Comparison of ENCODE assay signal across 8 cellular contexts in genomic region chr15:65077981-65078352, GRCh38. TPM values are rescaled to one million over a fixed set of nuclear protein-coding genes. Genes with fewer than 3 reads are reported as not detected.
DNase-seq lines count a peak whose midpoint lies in the region; ATAC-seq lines count a peak whose summit lies in the region.

No MANE protein-coding gene starts in this region.

- H2BK5ac ChIP-seq in mesendoderm (ENCODE audit: low read length) = no peak overlapping the region

- peaks cover 52% of the 10 kb centered on the region for H3K27me3 Mint-ChIP-seq in dendritic cell treated with granulocyte-macrophage colony-stimulating factor and Interleukin-4, amounts not matched to agents 40 ng/mL and 50 ng/mL, for 4 days

- H3K79me2 ChIP-seq in mesendoderm (ENCODE audit: control insufficient read depth, insufficient read depth, low read length) = no peaks in the 10 kb centered on the region

- H3K36me3 Mint-ChIP-seq in dendritic cell treated with granulocyte-macrophage colony-stimulating factor and Interleukin-4, amounts not matched to agents 40 ng/mL and 50 ng/mL, for 4 days (ENCODE audit: low read depth) = no peaks in the 10 kb centered on the region

- no peak overlapping the region for H3K23ac ChIP-seq in mesendoderm (ENCODE audit: low read length)

- no peaks in the 10 kb centered on the region for H3K79me1 ChIP-seq in mesendoderm (ENCODE audit: low read length)

- intact Hi-C loops in dendritic cell treated with granulocyte-macrophage colony-stimulating factor and Interleukin-4, amounts not matched to agents 40 ng/mL and 50 ng/mL, for 4 days (cut with micrococcal nuclease) = no loop called here

- H4K5ac ChIP-seq in mesendoderm (ENCODE audit: low read length) = no peak overlapping the region

- H3K4me1 Mint-ChIP-seq in dendritic cell treated with granulocyte-macrophage colony-stimulating factor and Interleukin-4, amounts not matched to agents 40 ng/mL and 50 ng/mL, for 4 days (ENCODE audit: low read depth) = peaks cover 24% of the 10 kb centered on the region

- H3K27me3 ChIP-seq in mesendoderm (ENCODE audit: insufficient read depth, low read length, poor library complexity) = no peaks in the 10 kb centered on the region

- no peak overlapping the region for H2BK120ac ChIP-seq in mesendoderm (ENCODE audit: low read depth, low read length)

- no peaks in the 10 kb centered on the region for H3K36me3 ChIP-seq in mesendoderm (ENCODE audit: control insufficient read depth, insufficient read depth, low read length)

- H3K56ac ChIP-seq in mesendoderm (ENCODE audit: low read length) = peak overlapping the region; percentile 73

- H3K4me1 ChIP-seq in mesendoderm (ENCODE audit: control insufficient read depth, low read depth, low read length) = peaks cover 3% of the 10 kb centered on the region

- H3K4me2 ChIP-seq in mesendoderm (ENCODE audit: low read length) = no peak overlapping the region

- H3K9ac ChIP-seq in mesendoderm (ENCODE audit: low read length) = no peak overlapping the region

- H2AK5ac ChIP-seq in mesendoderm (ENCODE audit: low read length) = no peak overlapping the region

- no peak overlapping the region for H2BK15ac ChIP-seq in mesendoderm (replicated peaks; ENCODE audit: low read depth)

- WGBS in mesendoderm (ENCODE audit: extremely low coverage, insufficient coverage, low lambda C conversion rate) = no CpG with 5 or more reads among the region's 24 CpGs

- peak overlapping the region; percentile 22 for H3K27ac Mint-ChIP-seq in dendritic cell treated with granulocyte-macrophage colony-stimulating factor and Interleukin-4, amounts not matched to agents 40 ng/mL and 50 ng/mL, for 4 days

- H4K8ac ChIP-seq in mesendoderm (ENCODE audit: low read depth, low read length) = no peak overlapping the region

- DNase-seq in GM03348 (ENCODE audit: low spot score) (peak; percentile 79), mesendoderm (peak; percentile 93), NCI-H2081 treated with DMSO at 0.1 percent for 48 hours (lab: John Stamatoyannopoulos, UW) (no peak), NCI-H2081 (lab: John Stamatoyannopoulos, UW) (no peak)
- DNase-seq in stimulated activated naive CD4-positive, alpha-beta T cell treated with Interleukin-2 at 50 U/mL for 16 hours (lab: John Stamatoyannopoulos, UW) = peak; percentile 13

- no peak overlapping the region for H3K4ac ChIP-seq in mesendoderm (ENCODE audit: low read depth, low read length)

- peak overlapping the region; percentile 32 for H3K4me3 Mint-ChIP-seq in dendritic cell treated with granulocyte-macrophage colony-stimulating factor and Interleukin-4, amounts not matched to agents 40 ng/mL and 50 ng/mL, for 4 days

- H3K27ac ChIP-seq in mesendoderm (ENCODE audit: low read depth, low read length) = no peak overlapping the region

- peak; percentile 44 to 71 for ATAC-seq in activated CD4-positive, CD25-positive, alpha-beta regulatory T cell treated with anti-CD3 and anti-CD28 coated beads, Interleukin-2, amount 50 U/mL, for 24 hours
- ATAC-seq in GM19463 (IDR thresholded peaks at IDR 0.05; ENCODE audit: unreplicated experiment) = no peak

- H3K4me3 ChIP-seq in mesendoderm (ENCODE audit: low read length) = no peak overlapping the region

- H3K9me3 Mint-ChIP-seq in dendritic cell treated with granulocyte-macrophage colony-stimulating factor and Interleukin-4, amounts not matched to agents 40 ng/mL and 50 ng/mL, for 4 days = no peaks in the 10 kb centered on the region

- no peak overlapping the region for H3K18ac ChIP-seq in mesendoderm (ENCODE audit: low read length)

RNA-seq across cellular contexts. Expression of gene KBTBD13, which starts 1.4 kb away (rescaled TPM):
- polyA plus RNA-seq in mesendoderm (2013, experiment 1 of 2) = 0.01 TPM
- polyA plus RNA-seq in mesendoderm (2013, experiment 2 of 2) = 0.01 TPM

RNA-seq across cellular contexts. Expression of gene RASL12, which starts 10.2 kb away (rescaled TPM):
- polyA plus RNA-seq in mesendoderm (2013, experiment 1 of 2) = 6.4 TPM
- polyA plus RNA-seq in mesendoderm (2013, experiment 2 of 2) = 6.5 TPM

RNA-seq across cellular contexts. Expression of gene SLC51B, which starts 32.8 kb away (rescaled TPM):
- polyA plus RNA-seq in mesendoderm (2013, experiment 1 of 2) = not detected
- polyA plus RNA-seq in mesendoderm (2013, experiment 2 of 2) = not detected

RNA-seq across cellular contexts. Expression of gene UBAP1L, which starts 37.0 kb away (rescaled TPM):
- 0.45 TPM for polyA plus RNA-seq in mesendoderm (2013, experiment 1 of 2)
- polyA plus RNA-seq in mesendoderm (2013, experiment 2 of 2) = 0.41 TPM

RNA-seq across cellular contexts. Expression of gene MTFMT, which starts 48.5 kb away (rescaled TPM):
- 14.2 TPM for polyA plus RNA-seq in mesendoderm (2013, experiment 1 of 2)
- polyA plus RNA-seq in mesendoderm (2013, experiment 2 of 2) = 14.5 TPM

Comparison
In these comparisons a context has a peak if more than half of its experiments do, and no peak if none do; other contexts are left out.
1. DNase-seq: peak in GM03348 (single experiment), mesendoderm (single experiment) and stimulated activated naive CD4-positive, alpha-beta T cell treated with Interleukin-2 at 50 U/mL for 16 hours (single experiment); none in NCI-H2081 treated with DMSO at 0.1 percent for 48 hours (single experiment) and NCI-H2081 (0 of 2).